In the genomic region with DNA sequence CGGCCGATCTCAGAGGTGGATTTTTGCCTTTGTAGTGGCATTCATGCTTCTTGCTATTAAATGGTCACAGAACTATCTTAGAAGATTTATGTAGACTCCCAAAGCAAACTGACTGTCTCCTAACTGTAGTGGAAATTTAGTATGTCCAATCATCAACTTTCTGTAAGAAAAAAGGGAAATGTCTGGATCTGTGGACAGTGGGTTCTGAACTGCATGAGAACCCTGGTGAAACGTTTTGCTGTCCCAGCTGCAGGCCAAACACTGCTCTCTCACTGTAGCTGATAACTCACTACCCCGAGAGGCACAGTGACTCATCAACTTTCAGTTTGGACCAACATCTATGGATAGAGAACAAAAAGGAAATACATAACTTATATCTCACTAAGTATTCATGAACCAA, we compare ENCODE assay signal across 9 cellular contexts.
DNase-seq lines count a peak whose midpoint lies in the region; ATAC-seq and TF ChIP-seq lines count a peak whose summit lies in the region.
"Had no signal": no experiment of that assay in that cellular context is flagged by ENCODE, and none has a peak within 500 bp of the region (broad histone marks: within the 10 kb centered on the region; RNA-seq: fewer than 3 reads in every experiment).

No MANE protein-coding gene starts in this region.

- no TSS peak for BruUV-seq in A673 (replicated peaks; lab: Mats Ljungman, UMichigan)

- no peak overlapping the region; the same call in 1 of the 2 replicates for H3K9ac ChIP-seq in SK-N-SH

- H2AFZ ChIP-seq in SK-N-SH (ENCODE audit: low read depth), result peak overlapping the region; percentile 87

- H3K9me3 Mint-ChIP-seq in activated naive CD8-positive, alpha-beta T cell treated with anti-CD3 and anti-CD28 coated beads, Interleukin-2, amount 50 U/mL, for 24 hours, result no peaks in the 10 kb centered on the region
- H3K9me3 Mint-ChIP-seq: central memory CD8-positive, alpha-beta T cell had no signal

- H3K27ac ChIP-seq in A673 (ENCODE audit: low read depth, low read length, poor library complexity, severe bottlenecking) (peak overlapping the region; percentile 83), SK-N-SH (ENCODE audit: low read depth in 2 of 2, low read length in 1 of 2) (peak overlapping the region; percentile 61 to 69; a peak in 3 of 4 replicates)

- no peaks in the 10 kb centered on the region for H4K20me1 ChIP-seq in SK-N-SH (ENCODE audit: insufficient read depth)

- no peaks in the 10 kb centered on the region for H3K79me2 ChIP-seq in SK-N-SH (ENCODE audit: insufficient read depth)

- H3K4me1 ChIP-seq in A673 (ENCODE audit: insufficient read depth, low read length, poor library complexity, severe bottlenecking) (peaks cover 35% of the 10 kb centered on the region), SK-N-SH (ENCODE audit: control insufficient read depth in 1 of 2, insufficient read depth in 2 of 2, low read depth in 1 of 2, low read length in 1 of 2) (peaks cover 11 to 23% of the 10 kb centered on the region in 2 experiments; a peak in 3 of 4 replicates)

- TF ChIP-seq CTCF in A673 (conservative IDR thresholded peaks at IDR 0.05; ENCODE audit: low read depth, low read length) (no peak), SK-N-SH (IDR thresholded peaks at IDR 0.05) (no peak)

- H3F3A ChIP-seq in SK-N-SH (replicated peaks; ENCODE audit: insufficient read depth), result no peaks in the 10 kb centered on the region

- POLR2A ChIA-PET in A673 (lab: Charles Lee; ENCODE audit: low non-redundant PET) (no interaction called here), SK-N-SH (lab: Yijun Ruan, JAX) (no interaction called here)

- intact Hi-C loops in A673 (cut with micrococcal nuclease; ENCODE audit: unreplicated experiment), result no loop called here

- CTCF ChIA-PET in A673 (lab: Charles Lee), result no interaction called here
- CTCF ChIA-PET in SK-N-SH (lab: Yijun Ruan, JAX), result interaction anchor here (1.2 kb wide), 2 partner anchors 18 to 34 kb away, joined by 3 to 4 read pairs; no protein-coding TSS in a partner anchor

- no peak for TF ChIP-seq EP300 in SK-N-SH (IDR thresholded peaks at IDR 0.05; ENCODE audit: borderline replicate concordance in 1 of 2, low read depth in 1 of 2, low read length in 1 of 2)

- no peaks in the 10 kb centered on the region for H3K4me1 Mint-ChIP-seq in activated naive CD8-positive, alpha-beta T cell treated with anti-CD3 and anti-CD28 coated beads, Interleukin-2, amount 50 U/mL, for 24 hours
- H3K4me1 Mint-ChIP-seq: central memory CD8-positive, alpha-beta T cell had no signal

- H3K27ac Mint-ChIP-seq in activated naive CD8-positive, alpha-beta T cell treated with anti-CD3 and anti-CD28 coated beads, Interleukin-2, amount 50 U/mL, for 24 hours, result no peak overlapping the region

- no peaks in the 10 kb centered on the region for H3K36me3 Mint-ChIP-seq in activated naive CD8-positive, alpha-beta T cell treated with anti-CD3 and anti-CD28 coated beads, Interleukin-2, amount 50 U/mL, for 24 hours (ENCODE audit: low read depth)

- 35% methylated on average over 4 of the region's 4 CpGs for whole genome bisulfite sequencing in SK-N-SH (ENCODE audit: low lambda C conversion rate)

- no peaks in the 10 kb centered on the region for H3K27me3 Mint-ChIP-seq in activated naive CD8-positive, alpha-beta T cell treated with anti-CD3 and anti-CD28 coated beads, Interleukin-2, amount 50 U/mL, for 24 hours
- H3K27me3 Mint-ChIP-seq: central memory CD8-positive, alpha-beta T cell had no signal

- no peak for TF ChIP-seq RAD21 in SK-N-SH (IDR thresholded peaks at IDR 0.05; ENCODE audit: low read length)

- no peaks in the 10 kb centered on the region for H3K27me3 ChIP-seq in A673 (replicated peaks; ENCODE audit: insufficient read depth, low read depth, low read length, poor library complexity)
- H3K27me3 ChIP-seq in SK-N-SH (ENCODE audit: insufficient read depth), result no peaks in the 10 kb centered on the region

- H3K9me3 ChIP-seq in A673 (ENCODE audit: low read depth, low read length, poor library complexity, severe bottlenecking), result no peaks in the 10 kb centered on the region
- no peaks in the 10 kb centered on the region for H3K9me3 ChIP-seq in SK-N-SH

- H3K9me2 ChIP-seq in SK-N-SH, result no peaks in the 10 kb centered on the region

- peak overlapping the region; percentile 67 for H3K4me2 ChIP-seq in SK-N-SH

- H3K4me3 ChIP-seq in A673 (ENCODE audit: low read depth, low read length, poor library complexity, severe bottlenecking) (peak overlapping the region; percentile 15), SK-N-SH (ENCODE audit: low read depth in 2 of 2, low read length in 1 of 2) (no peak overlapping the region)

- H3K4me3 Mint-ChIP-seq in activated naive CD8-positive, alpha-beta T cell treated with anti-CD3 and anti-CD28 coated beads, Interleukin-2, amount 50 U/mL, for 24 hours, result no peak overlapping the region
- H3K4me3 Mint-ChIP-seq: central memory CD8-positive, alpha-beta T cell had no signal

- no peaks in the 10 kb centered on the region for H3K36me3 ChIP-seq in A673 (ENCODE audit: insufficient read depth, low read length, poor library complexity, severe bottlenecking)
- H3K36me3 ChIP-seq in SK-N-SH (replicated peaks in 1 of 2; ENCODE audit: control insufficient read depth in 1 of 2, insufficient read depth in 2 of 2, low read length in 1 of 2), result no peaks in the 10 kb centered on the region

- ATAC-seq in GM18861 (IDR thresholded peaks at IDR 0.05; ENCODE audit: unreplicated experiment), result peak; percentile 75
- ATAC-seq in HG03139 (IDR thresholded peaks at IDR 0.05; ENCODE audit: unreplicated experiment), result peak; percentile 62
- ATAC-seq in activated naive CD8-positive, alpha-beta T cell treated with anti-CD3 and anti-CD28 coated beads, Interleukin-2, amount 50 U/mL, for 24 hours, result no peak
- no peak for ATAC-seq in stimulated activated naive CD8-positive, alpha-beta T cell treated with anti-CD3 and anti-CD28 coated beads, Interleukin-15, Interleukin-2, amounts not matched to agents 100 U/mL and 50 U/mL, for 24 hours

- DNase-seq in A673 (ENCODE audit: low spot score), result peak; percentile 73
- DNase-seq in SK-N-SH, result no peak
- DNase-seq in glomerular endothelial cell (ENCODE audit: extremely low read depth, low read depth, low spot score), result peak; percentile 51
- peak; percentile 55 for DNase-seq in putamen (ENCODE audit: low spot score)
- DNase-seq in activated naive CD8-positive, alpha-beta T cell treated with anti-CD3 and anti-CD28 coated beads, Interleukin-2, amount 50 U/mL, for 24 hours, result no peak
- no peak for DNase-seq in stimulated activated naive CD8-positive, alpha-beta T cell treated with anti-CD3 and anti-CD28 coated beads, Interleukin-15, Interleukin-2, amounts not matched to agents 100 U/mL and 50 U/mL, for 24 hours

TF ChIP-seq in SK-N-SH, 30 proteins besides CTCF, POLR2A, EP300 and RAD21:
- TF ChIP-seq GATA2 (CRISPR knock-in tag; IDR thresholded peaks at IDR 0.05), result no peak
- TF ChIP-seq TAF1 (IDR thresholded peaks at IDR 0.05; ENCODE audit: borderline replicate concordance, low read depth, low read length), result no peak
- TF ChIP-seq FOSL2 (IDR thresholded peaks at IDR 0.05; ENCODE audit: borderline replicate concordance, low read depth), result peak; percentile 35; the same call in 1 of the 2 replicates

Comparison
In these comparisons a context has a peak if more than half of its experiments do, and no peak if none do; other contexts are left out.
1. DNase-seq: peak in A673 (single experiment), glomerular endothelial cell (single experiment) and putamen (single experiment); none in SK-N-SH (single experiment), activated naive CD8-positive, alpha-beta T cell treated with anti-CD3 and anti-CD28 coated beads, Interleukin-2, amount 50 U/mL, for 24 hours (single experiment) and stimulated activated naive CD8-positive, alpha-beta T cell treated with anti-CD3 and anti-CD28 coated beads, Interleukin-15, Interleukin-2, amounts not matched to agents 100 U/mL and 50 U/mL, for 24 hours (single experiment).
2. ATAC-seq: peak in GM18861 (single experiment) and HG03139 (single experiment); none in activated naive CD8-positive, alpha-beta T cell treated with anti-CD3 and anti-CD28 coated beads, Interleukin-2, amount 50 U/mL, for 24 hours (single experiment) and stimulated activated naive CD8-positive, alpha-beta T cell treated with anti-CD3 and anti-CD28 coated beads, Interleukin-15, Interleukin-2, amounts not matched to agents 100 U/mL and 50 U/mL, for 24 hours (single experiment).